In genomic region chr6:90712165-90712564, GRCh38 we compare ENCODE assay signal across 19 cellular contexts.
A peak's percentile ranks its signal among the peaks of the same experiment; 100 is the strongest.
DNase-seq lines count a peak whose midpoint lies in the region; ATAC-seq, FAIRE-seq and TF ChIP-seq lines count a peak whose summit lies in the region.
"Had no signal": no experiment of that assay in that cellular context is flagged by ENCODE, and none has a peak within 500 bp of the region (broad histone marks: within the 10 kb centered on the region; RNA-seq: fewer than 3 reads in every experiment).

No MANE protein-coding gene starts in this region.

- no peak overlapping the region for H2BK120ac ChIP-seq in trophoblast cell (ENCODE audit: insufficient read depth, low read length, poor library complexity)

- dilution Hi-C loops in keratinocyte (cut with MboI; ENCODE audit: extremely low pct_ligation_motif_present, low sequenced_read_pairs): no loop called here

- H3K4me1 Mint-ChIP-seq in GM23338: peaks cover 19% of the 10 kb centered on the region
- H3K4me1 Mint-ChIP-seq in astrocyte (ENCODE audit: low read depth, unreplicated experiment): peaks cover 8% of the 10 kb centered on the region
- no peaks in the 10 kb centered on the region for H3K4me1 Mint-ChIP-seq in activated T-helper 1 cell treated with anti-CD3 and anti-CD28 coated beads, Interleukin-12 subunit alpha, Interleukin-12 subunit beta, Interleukin-2, Interleukin-4 antibody, amounts not matched to agents 30 ng/mL and 10 ng/mL and 1 ng/mL, durations not matched to agents 14 hours and 24 hours and 36 hours (ENCODE audit: low read depth)

- H3K36me3 ChIP-seq in GM23338 (ENCODE audit: insufficient read depth) (no peaks in the 10 kb centered on the region), astrocyte (ENCODE audit: insufficient read depth, low read length) (no peaks in the 10 kb centered on the region), keratinocyte (ENCODE audit: control insufficient read depth in 2 of 2, extremely low read depth in 1 of 2, insufficient read depth in 2 of 2, low read length in 2 of 2) (no peaks in the 10 kb centered on the region), trophoblast cell (ENCODE audit: control insufficient read depth in 1 of 2, insufficient read depth in 2 of 2, low read length in 2 of 2) (no peaks in the 10 kb centered on the region)
- H3K36me3 ChIP-seq: BLaER1 had no signal

- H3K27ac Mint-ChIP-seq in GM23338: no peak overlapping the region
- no peak overlapping the region for H3K27ac Mint-ChIP-seq in astrocyte (ENCODE audit: unreplicated experiment)
- H3K27ac Mint-ChIP-seq in activated T-helper 1 cell treated with anti-CD3 and anti-CD28 coated beads, Interleukin-12 subunit alpha, Interleukin-12 subunit beta, Interleukin-2, Interleukin-4 antibody, amounts not matched to agents 30 ng/mL and 10 ng/mL and 1 ng/mL, durations not matched to agents 14 hours and 24 hours and 36 hours: no peak overlapping the region
- H3K27ac Mint-ChIP-seq: CD8-positive, alpha-beta T cell had no signal

- no peak overlapping the region for H2BK5ac ChIP-seq in trophoblast cell (ENCODE audit: low read depth, low read length, poor library complexity)

- FAIRE-seq in astrocyte (lab: Jason Lieb, UNC) (no peak), keratinocyte (lab: Jason Lieb, UNC) (peak; percentile 65)
- FAIRE-seq: HepG2 had no signal

- no peaks in the 10 kb centered on the region for H3K79me1 ChIP-seq in trophoblast cell (ENCODE audit: low read length)

- H3K9me1 ChIP-seq in keratinocyte (ENCODE audit: control insufficient read depth, extremely low read depth, insufficient read depth, low read length): no peaks in the 10 kb centered on the region

- ATAC-seq in GM23338 (no peak), HG03159 (IDR thresholded peaks at IDR 0.05; ENCODE audit: unreplicated experiment) (no peak)
- ATAC-seq: CD8-positive, alpha-beta T cell; HCT116; HepG2 had no signal

- no peaks in the 10 kb centered on the region for H3K79me2 ChIP-seq in GM23338 (replicated peaks; ENCODE audit: insufficient read depth)
- H3K79me2 ChIP-seq in astrocyte (ENCODE audit: insufficient read depth, low read length): no peaks in the 10 kb centered on the region
- no peaks in the 10 kb centered on the region for H3K79me2 ChIP-seq in keratinocyte (ENCODE audit: control insufficient read depth, insufficient read depth, low read length)
- H3K79me2 ChIP-seq in trophoblast cell (ENCODE audit: control insufficient read depth, insufficient read depth, low read length, poor library complexity): no peaks in the 10 kb centered on the region

- H3K9me3 Mint-ChIP-seq in GM23338: no peaks in the 10 kb centered on the region
- H3K9me3 Mint-ChIP-seq in astrocyte (ENCODE audit: unreplicated experiment): no peaks in the 10 kb centered on the region
- H3K9me3 Mint-ChIP-seq in activated T-helper 1 cell treated with anti-CD3 and anti-CD28 coated beads, Interleukin-12 subunit alpha, Interleukin-12 subunit beta, Interleukin-2, Interleukin-4 antibody, amounts not matched to agents 30 ng/mL and 10 ng/mL and 1 ng/mL, durations not matched to agents 14 hours and 24 hours and 36 hours: no peaks in the 10 kb centered on the region
- H3K9me3 Mint-ChIP-seq: CD8-positive, alpha-beta T cell had no signal

- H3K27me3 ChIP-seq in GM23338 (ENCODE audit: insufficient read depth) (no peaks in the 10 kb centered on the region), astrocyte (ENCODE audit: insufficient read depth, low read length) (no peaks in the 10 kb centered on the region), keratinocyte (ENCODE audit: control insufficient read depth, extremely low read depth, insufficient read depth, low read length) (no peaks in the 10 kb centered on the region), trophoblast cell (ENCODE audit: insufficient read depth, low read length) (no peaks in the 10 kb centered on the region)
- H3K27me3 ChIP-seq: BLaER1 had no signal

- no CpG with 5 or more reads among the region's 5 CpGs for WGBS in trophoblast cell (ENCODE audit: extremely low coverage, insufficient coverage, insufficient read length)

- H2AFZ ChIP-seq in GM23338 (peak overlapping the region; percentile 77), astrocyte (ENCODE audit: low read depth, low read length) (no peak overlapping the region), keratinocyte (ENCODE audit: control insufficient read depth, low read length) (peak overlapping the region; percentile 27), trophoblast cell (ENCODE audit: insufficient read depth, low read length, poor library complexity) (no peak overlapping the region)

- H4K20me1 ChIP-seq in GM23338 (replicated peaks; ENCODE audit: insufficient read depth) (no peaks in the 10 kb centered on the region), astrocyte (ENCODE audit: insufficient read depth, low read length) (no peaks in the 10 kb centered on the region), keratinocyte (ENCODE audit: control insufficient read depth, extremely low read depth, insufficient read depth, low read length) (no peaks in the 10 kb centered on the region)
- H4K20me1 ChIP-seq: BLaER1 had no signal

- H4K12ac ChIP-seq in trophoblast cell (ENCODE audit: low read depth, low read length): no peak overlapping the region

- TF ChIP-seq CTCF in GM23338 (conservative IDR thresholded peaks at IDR 0.05; ENCODE audit: low read depth in 2 of 2) (no peak), astrocyte (IDR thresholded peaks at IDR 0.05; ENCODE audit: insufficient read depth, low read depth, low read length) (no peak), keratinocyte (optimal IDR thresholded peaks at IDR 0.05 in 1 of 3, IDR thresholded peaks at IDR 0.05 in 1 of 3, conservative IDR thresholded peaks at IDR 0.05 in 1 of 3; ENCODE audit: extremely low read depth in 1 of 3, insufficient read depth in 2 of 3, low read length in 3 of 3) (no peak), GM20000 (IDR thresholded peaks at IDR 0.05; ENCODE audit: extremely low read depth, missing control alignments) (no peak)

- H3F3A ChIP-seq in GM23338 (replicated peaks; ENCODE audit: low read depth): no peaks in the 10 kb centered on the region

- H3K4ac ChIP-seq in trophoblast cell (ENCODE audit: low read depth, low read length): no peak overlapping the region

- no peak overlapping the region for H4K91ac ChIP-seq in trophoblast cell (ENCODE audit: low read depth, low read length)

- H3K23ac ChIP-seq in trophoblast cell (ENCODE audit: low read length): peak overlapping the region; percentile 15

- no peak overlapping the region for H3K4me2 ChIP-seq in GM23338
- no peak overlapping the region for H3K4me2 ChIP-seq in astrocyte (ENCODE audit: low read length)
- peak overlapping the region; percentile 7 for H3K4me2 ChIP-seq in keratinocyte (ENCODE audit: control insufficient read depth, extremely low read depth, insufficient read depth, low read depth, low read length)
- no peak overlapping the region for H3K4me2 ChIP-seq in trophoblast cell (ENCODE audit: low read length)
- H3K4me2 ChIP-seq: BLaER1 had no signal

- H3K36me3 Mint-ChIP-seq in GM23338 (ENCODE audit: low read depth) (no peaks in the 10 kb centered on the region), astrocyte (ENCODE audit: low read depth, unreplicated experiment) (no peaks in the 10 kb centered on the region)
- H3K36me3 Mint-ChIP-seq in activated T-helper 1 cell treated with anti-CD3 and anti-CD28 coated beads, Interleukin-12 subunit alpha, Interleukin-12 subunit beta, Interleukin-2, Interleukin-4 antibody, amounts not matched to agents 30 ng/mL and 10 ng/mL and 1 ng/mL, durations not matched to agents 14 hours and 24 hours and 36 hours (ENCODE audit: low read depth): no peaks in the 10 kb centered on the region
- H3K36me3 Mint-ChIP-seq: CD8-positive, alpha-beta T cell had no signal

- no peak overlapping the region for H2BK12ac ChIP-seq in trophoblast cell (ENCODE audit: low read length)

- H3K27ac ChIP-seq in GM23338 (ENCODE audit: low read depth) (no peak overlapping the region), astrocyte (ENCODE audit: low read depth, low read length) (no peak overlapping the region), keratinocyte (ENCODE audit: control insufficient read depth, insufficient read depth, low read length) (no peak overlapping the region), trophoblast cell (ENCODE audit: low read depth, low read length) (no peak overlapping the region)
- H3K27ac ChIP-seq: BLaER1 had no signal

- DNase-seq in GM23338 (ENCODE audit: low spot score): no peak
- peak; percentile 30 for DNase-seq in astrocyte (ENCODE audit: low read depth)
- no peak for DNase-seq in keratinocyte (ENCODE audit: low read depth, low spot score)
- DNase-seq in trophoblast cell: no peak
- no peak for DNase-seq in GM20000 (ENCODE audit: low spot score)
- DNase-seq in activated T-helper 1 cell treated with anti-CD3 and anti-CD28 coated beads, Interleukin-12 subunit alpha, Interleukin-12 subunit beta, Interleukin-2, Interleukin-4 antibody, amounts not matched to agents 30 ng/mL and 10 ng/mL and 1 ng/mL, durations not matched to agents 14 hours and 24 hours and 36 hours (ENCODE audit: low spot score): no peak
- no peak for DNase-seq in NCI-H1417 treated with DMSO at 0.1 percent for 48 hours (lab: John Stamatoyannopoulos, UW)
- DNase-seq: 8988T; CD8-positive, alpha-beta T cell; KG1; NCI-H2227 treated with DMSO at 0.1 percent for 48 hours; NCI-H526 treated with DMSO at 0.1 percent for 48 hours; NK-92 treated with Interleukin-12 subunit alpha and Interleukin-12 subunit beta, amount 100 ng/mL, for 24 hours; OCI-M1; RPMI8226 had no signal

- H3K4me3 ChIP-seq in GM23338: no peak overlapping the region
- no peak overlapping the region for H3K4me3 ChIP-seq in astrocyte (ENCODE audit: insufficient read depth, low read depth, low read length)
- no peak overlapping the region for H3K4me3 ChIP-seq in keratinocyte (ENCODE audit: control insufficient read depth in 2 of 3, extremely low read depth in 1 of 3, insufficient read depth in 2 of 3, low read depth in 1 of 3, low read length in 3 of 3)
- no peak overlapping the region for H3K4me3 ChIP-seq in trophoblast cell (ENCODE audit: low read depth, low read length)
- H3K4me3 ChIP-seq: BLaER1 had no signal

- no peaks in the 10 kb centered on the region for H3K9me2 ChIP-seq in GM23338 (ENCODE audit: insufficient read depth)

- no peak overlapping the region for H4K8ac ChIP-seq in trophoblast cell (ENCODE audit: low read depth, low read length)

- intact Hi-C loops in activated T-helper 1 cell treated with anti-CD3 and anti-CD28 coated beads, Interleukin-12 subunit alpha, Interleukin-12 subunit beta, Interleukin-2, Interleukin-4 antibody, amounts not matched to agents 30 ng/mL and 10 ng/mL and 1 ng/mL, durations not matched to agents 14 hours and 24 hours and 36 hours (cut with micrococcal nuclease): no loop called here

- no peaks in the 10 kb centered on the region for H3K9me3 ChIP-seq in astrocyte (ENCODE audit: insufficient read depth, low read depth, low read length)
- no peaks in the 10 kb centered on the region for H3K9me3 ChIP-seq in keratinocyte (ENCODE audit: control insufficient read depth, low read depth, low read length)
- no peaks in the 10 kb centered on the region for H3K9me3 ChIP-seq in trophoblast cell (ENCODE audit: insufficient read depth, low read depth, low read length)
- H3K9me3 ChIP-seq: BLaER1 had no signal

- H3K18ac ChIP-seq in trophoblast cell (ENCODE audit: low read length): no peak overlapping the region

- H3K27me3 Mint-ChIP-seq in GM23338 (ENCODE audit: insufficient read depth, low read depth, poor library complexity) (no peaks in the 10 kb centered on the region), astrocyte (ENCODE audit: low read depth, unreplicated experiment) (no peaks in the 10 kb centered on the region)
- peaks cover 12% of the 10 kb centered on the region for H3K27me3 Mint-ChIP-seq in activated T-helper 1 cell treated with anti-CD3 and anti-CD28 coated beads, Interleukin-12 subunit alpha, Interleukin-12 subunit beta, Interleukin-2, Interleukin-4 antibody, amounts not matched to agents 30 ng/mL and 10 ng/mL and 1 ng/mL, durations not matched to agents 14 hours and 24 hours and 36 hours (ENCODE audit: insufficient read depth)

- H3K4me1 ChIP-seq in GM23338 (ENCODE audit: insufficient read depth) (peaks cover 21% of the 10 kb centered on the region), astrocyte (ENCODE audit: insufficient read depth, low read length) (no peaks in the 10 kb centered on the region), keratinocyte (ENCODE audit: control insufficient read depth, extremely low read depth, insufficient read depth, low read length) (peaks cover 25% of the 10 kb centered on the region), trophoblast cell (ENCODE audit: control insufficient read depth in 1 of 2, insufficient read depth in 2 of 2, low read length in 2 of 2) (no peaks in the 10 kb centered on the region)
- H3K4me1 ChIP-seq: BLaER1 had no signal

- H3K14ac ChIP-seq in trophoblast cell (ENCODE audit: low read length): no peak overlapping the region

- H3K4me3 Mint-ChIP-seq in GM23338 (no peak overlapping the region), astrocyte (ENCODE audit: unreplicated experiment) (no peak overlapping the region)
- no peak overlapping the region for H3K4me3 Mint-ChIP-seq in activated T-helper 1 cell treated with anti-CD3 and anti-CD28 coated beads, Interleukin-12 subunit alpha, Interleukin-12 subunit beta, Interleukin-2, Interleukin-4 antibody, amounts not matched to agents 30 ng/mL and 10 ng/mL and 1 ng/mL, durations not matched to agents 14 hours and 24 hours and 36 hours
- H3K4me3 Mint-ChIP-seq: CD8-positive, alpha-beta T cell had no signal

- H3K9ac ChIP-seq in astrocyte (ENCODE audit: low read length) (no peak overlapping the region), keratinocyte (ENCODE audit: control insufficient read depth, extremely low read depth, insufficient read depth, low read length) (no peak overlapping the region), trophoblast cell (ENCODE audit: low read length) (no peak overlapping the region)
- H3K9ac ChIP-seq: BLaER1 had no signal

- H2AK5ac ChIP-seq in trophoblast cell (ENCODE audit: low read length): no peak overlapping the region

Comparison
In these comparisons a context has a peak if more than half of its experiments do, and no peak if none do; other contexts are left out.
1. H2AFZ ChIP-seq: peak in GM23338 (single experiment) and keratinocyte (single experiment); none in astrocyte (single experiment) and trophoblast cell (single experiment).